Comparison of ENCODE assay signal across 9 cellular contexts in the genomic region with DNA sequence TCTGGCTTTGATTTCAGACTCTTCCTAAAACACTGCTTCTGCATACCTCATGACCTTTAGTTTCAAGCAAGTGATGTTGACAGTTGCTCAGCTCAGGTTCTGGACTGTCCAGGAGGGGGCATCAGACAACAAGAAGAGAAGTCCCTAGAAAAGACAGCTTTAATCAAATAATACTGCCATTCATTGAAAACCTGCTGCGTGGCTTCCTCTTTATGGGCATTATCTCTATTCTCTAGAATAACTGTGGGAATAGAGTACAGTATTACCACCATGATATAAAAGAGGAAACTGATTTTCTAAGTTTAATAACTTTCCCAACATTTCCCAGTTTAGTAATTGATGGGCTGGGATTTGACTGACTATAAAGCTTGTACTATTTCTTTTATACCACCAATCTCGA.
DNase-seq lines count a peak whose midpoint lies in the region; ATAC-seq and TF ChIP-seq lines count a peak whose summit lies in the region.
"Had no signal": no experiment of that assay in that cellular context is flagged by ENCODE, and none has a peak within 500 bp of the region (broad histone marks: within the 10 kb centered on the region; RNA-seq: fewer than 3 reads in every experiment).

No MANE protein-coding gene starts in this region.

- H3K27ac Mint-ChIP-seq in activated naive CD8-positive, alpha-beta T cell treated with anti-CD3 and anti-CD28 coated beads for 36 hours, result no peak overlapping the region

- peaks cover 5 to 42% (median 13%) of the 10 kb centered on the region in 9 donors for H3K4me1 ChIP-seq in heart right ventricle

- H3K36me3 Mint-ChIP-seq in activated naive CD8-positive, alpha-beta T cell treated with anti-CD3 and anti-CD28 coated beads for 36 hours, result peaks cover 3% of the 10 kb centered on the region

- no peaks in the 10 kb centered on the region for H3K36me3 ChIP-seq in heart right ventricle

- DNase-seq in EH (ENCODE audit: low read depth), result peak; percentile 72
- peak; percentile 15 for DNase-seq in GOT3 (lab: John Stamatoyannopoulos, UW)
- peak; percentile 74 for DNase-seq in M059J (ENCODE audit: low read depth)
- DNase-seq in SHP77 treated with DMSO at 0.1 percent for 48 hours (lab: John Stamatoyannopoulos, UW), result peak; percentile 72
- DNase-seq in activated naive CD8-positive, alpha-beta T cell treated with anti-CD3 and anti-CD28 coated beads for 36 hours, result peak; percentile 35
- DNase-seq in heart right ventricle, result peak in 1 of 2 donors; percentile 58
- DNase-seq in sciatic nerve (ENCODE audit: low spot score), result peak; percentile 66

- intact Hi-C loops in heart right ventricle (cut with DNase I) (loop anchor here in 7 of 10 donors (5.0 to 10.0 kb wide), 5 partner anchors 175 to 577 kb away; a partner anchor contains a TSS), sciatic nerve (cut with DNase I) (no loop called here)

- TF ChIP-seq CTCF in heart right ventricle (IDR thresholded peaks at IDR 0.05), result peak; percentile 25 to 79 (median 72)

- H3K27me3 Mint-ChIP-seq in activated naive CD8-positive, alpha-beta T cell treated with anti-CD3 and anti-CD28 coated beads for 36 hours, result no peaks in the 10 kb centered on the region

- 29 to 30% methylated on average over 2 of the region's 2 CpGs for WGBS in heart right ventricle, 2 donors

- no peaks in the 10 kb centered on the region for H3K27me3 ChIP-seq in heart right ventricle

- H3K4me3 ChIP-seq in heart right ventricle, result no peak overlapping the region

- peaks cover 10% of the 10 kb centered on the region for H3K4me1 Mint-ChIP-seq in activated naive CD8-positive, alpha-beta T cell treated with anti-CD3 and anti-CD28 coated beads for 36 hours

- ATAC-seq in heart right ventricle (peak in 6 of 8 donors; percentile 47 to 71 (median 64)), sciatic nerve (peak; percentile 84), HG03196 (IDR thresholded peaks at IDR 0.05; ENCODE audit: unreplicated experiment) (no peak)

- no peaks in the 10 kb centered on the region for H3K9me3 ChIP-seq in heart right ventricle

- peaks cover 3% of the 10 kb centered on the region for H3K9me3 Mint-ChIP-seq in activated naive CD8-positive, alpha-beta T cell treated with anti-CD3 and anti-CD28 coated beads for 36 hours

- H3K27ac ChIP-seq in heart right ventricle, result no peak overlapping the region
- H3K27ac ChIP-seq: epithelial cell of prostate had no signal

- H3K4me3 Mint-ChIP-seq in activated naive CD8-positive, alpha-beta T cell treated with anti-CD3 and anti-CD28 coated beads for 36 hours, result no peak overlapping the region
